9 cellular contexts compared by ENCODE assay signal in genomic region chr4:155972098-155972497, GRCh38. TPM values are rescaled to one million over a fixed set of nuclear protein-coding genes. Genes with fewer than 3 reads are reported as not detected.
A peak's percentile ranks its signal among the peaks of the same experiment; 100 is the strongest.
DNase-seq lines count a peak whose midpoint lies in the region; ATAC-seq, FAIRE-seq and TF ChIP-seq lines count a peak whose summit lies in the region.
"Had no signal": no experiment of that assay in that cellular context is flagged by ENCODE, and none has a peak within 500 bp of the region (broad histone marks: within the 10 kb centered on the region; RNA-seq: fewer than 3 reads in every experiment).

No MANE protein-coding gene starts in this region.

- no peak overlapping the region for H3K27ac ChIP-seq in spleen

- no peak for TF ChIP-seq POLR2A in spleen (IDR thresholded peaks at IDR 0.05)

- H3K4me1 ChIP-seq in spleen = no peaks in the 10 kb centered on the region

- H3K9me3 ChIP-seq in spleen = no peaks in the 10 kb centered on the region

- FAIRE-seq in TTC549 (lab: Jason Lieb, UNC) = peak; percentile 78
- FAIRE-seq: A204.1 had no signal

- 42 to 52% (median 48%) methylated on average over 4 of the region's 4 CpGs for WGBS in spleen, 5 donors

- ATAC-seq in HG02938 (IDR thresholded peaks at IDR 0.05; ENCODE audit: unreplicated experiment) = peak; percentile 36

- DNase-seq in DMS 273 (lab: John Stamatoyannopoulos, UW; ENCODE audit: unreplicated experiment) (peak; percentile 0), DMS 273 treated with DMSO at 0.1 percent for 48 hours (lab: John Stamatoyannopoulos, UW) (no peak), midbrain (lab: John Stamatoyannopoulos, UW) (peak; percentile 16), spleen (no peak), HPDE6-E6E7 (ENCODE audit: extremely low spot score) (no peak)
- no peak for DNase-seq in activated naive CD4-positive, alpha-beta T cell treated with Interleukin-2 at 50 U/mL for 16 hours

- no peaks in the 10 kb centered on the region for H3K36me3 ChIP-seq in spleen

- intact Hi-C loops in spleen (cut with DNase I; ENCODE audit: low total_unique reads) = no loop called here

- no peak overlapping the region for H3K4me3 ChIP-seq in spleen

- TF ChIP-seq CTCF in spleen (IDR thresholded peaks at IDR 0.05 in 8 of 11, conservative IDR thresholded peaks at IDR 0.05 in 3 of 11) = no peak

- no peaks in the 10 kb centered on the region for H3K27me3 ChIP-seq in spleen (replicated peaks in 1 of 7)

RNA-seq across cellular contexts. Expression of gene CTSO, which starts 18.4 kb away (rescaled TPM):
- 10 to 100 TPM; 24.5 to 48.7 (median 34.0) TPM for total RNA-seq in spleen
- polyA plus RNA-seq in spleen = 10 to 100 TPM in 1 of 3 donors, 1 to 10 TPM in 2; 8.0 to 13.4 (median 9.7) TPM

Comparison
In these comparisons a context has a peak if more than half of its experiments do, and no peak if none do; other contexts are left out.
1. DNase-seq: peak in DMS 273 (single experiment) and midbrain (single experiment); none in DMS 273 treated with DMSO at 0.1 percent for 48 hours (single experiment), spleen (single experiment), activated naive CD4-positive, alpha-beta T cell treated with Interleukin-2 at 50 U/mL for 16 hours (single experiment) and HPDE6-E6E7 (single experiment).